1 cellular context compared by ENCODE assay signal in genomic region chr6:167140589-167141474, GRCh38.
A peak's percentile ranks its signal among the peaks of the same experiment; 100 is the strongest.
TF ChIP-seq lines count a peak whose summit lies in the region.

No MANE protein-coding gene starts in this region.

TF ChIP-seq in HepG2, 621 proteins besides CTCF, POLR2A, EP300 and RAD21 (continued from another document):
- peak; percentile 84 for TF ChIP-seq ZNF800 (CRISPR knock-in tag; IDR thresholded peaks at IDR 0.05)
- TF ChIP-seq ZKSCAN1 (IDR thresholded peaks at IDR 0.05; ENCODE audit: low read length), result no peak
- no peak for TF ChIP-seq MTA3 (CRISPR knock-in tag; IDR thresholded peaks at IDR 0.05)
- peak; percentile 47; the same call in 1 of the 2 replicates for TF ChIP-seq E2F1 (CRISPR knock-in tag; IDR thresholded peaks at IDR 0.05)
- peak; percentile 51; the same call in 1 of the 2 replicates for TF ChIP-seq HOMEZ (CRISPR knock-in tag; IDR thresholded peaks at IDR 0.05; ENCODE audit: low read depth)
- peak; percentile 12; the same call in 1 of the 2 replicates for TF ChIP-seq ZNF331 (CRISPR knock-in tag; IDR thresholded peaks at IDR 0.05)
- TF ChIP-seq ZSCAN20 (CRISPR knock-in tag; IDR thresholded peaks at IDR 0.05; ENCODE audit: borderline replicate concordance), result peak; percentile 16; the same call in 1 of the 2 replicates
- TF ChIP-seq ZNF383 (CRISPR knock-in tag; IDR thresholded peaks at IDR 0.05; ENCODE audit: borderline replicate concordance), result peak; percentile 68; the same call in 1 of the 2 replicates
- TF ChIP-seq ZNF263 (CRISPR knock-in tag; IDR thresholded peaks at IDR 0.05), result 0 out of 2 replicates have a peak, but pooled peaks have one; percentile 16
- TF ChIP-seq ARID5B (CRISPR knock-in tag; IDR thresholded peaks at IDR 0.05), result peak; percentile 85
- peak; percentile 54; the same call in 1 of the 2 replicates for TF ChIP-seq ZNF788 (CRISPR knock-in tag; IDR thresholded peaks at IDR 0.05; ENCODE audit: borderline replicate concordance)
- TF ChIP-seq TEAD3 (CRISPR knock-in tag; optimal IDR thresholded peaks at IDR 0.05; ENCODE audit: borderline replicate concordance), result peak; percentile 91
- 0 out of 2 replicates have a peak, but pooled peaks have one; percentile 65 for TF ChIP-seq ZNF550 (CRISPR knock-in tag; IDR thresholded peaks at IDR 0.05; ENCODE audit: borderline replicate concordance)
- TF ChIP-seq SIX1 (CRISPR knock-in tag; IDR thresholded peaks at IDR 0.05; ENCODE audit: borderline replicate concordance), result no peak
- no peak for TF ChIP-seq TIGD3 (CRISPR knock-in tag; IDR thresholded peaks at IDR 0.05; ENCODE audit: borderline replicate concordance)
- TF ChIP-seq KDM4B (CRISPR knock-in tag; IDR thresholded peaks at IDR 0.05), result no peak
- no peak; the same call in 1 of the 2 replicates for TF ChIP-seq HOXA5 (CRISPR knock-in tag; IDR thresholded peaks at IDR 0.05)
- peak; percentile 38; the same call in 1 of the 2 replicates for TF ChIP-seq ZFX (CRISPR knock-in tag; IDR thresholded peaks at IDR 0.05; ENCODE audit: low read depth)
- peak; percentile 97 for TF ChIP-seq GFI1 (CRISPR knock-in tag; IDR thresholded peaks at IDR 0.05; ENCODE audit: borderline replicate concordance)
- 0 out of 2 replicates have a peak, but pooled peaks have one; percentile 71 for TF ChIP-seq ZNF34 (CRISPR knock-in tag; IDR thresholded peaks at IDR 0.05; ENCODE audit: borderline replicate concordance)
- TF ChIP-seq SMAD1 (CRISPR knock-in tag; IDR thresholded peaks at IDR 0.05; ENCODE audit: borderline replicate concordance, low read depth), result no peak
- TF ChIP-seq PHF5A (CRISPR knock-in tag; IDR thresholded peaks at IDR 0.05; ENCODE audit: low read depth, unreplicated experiment), result no peak
- no peak for TF ChIP-seq PTBP1 (IDR thresholded peaks at IDR 0.05; ENCODE audit: low read depth, low read length, poor library complexity, severe bottlenecking)
- peak; percentile 67 for TF ChIP-seq XRCC5 (optimal IDR thresholded peaks at IDR 0.05; ENCODE audit: low read length)
- TF ChIP-seq HDAC2 (CRISPR knock-in tag; IDR thresholded peaks at IDR 0.05), result peak; percentile 68
- TF ChIP-seq TBX2 (CRISPR knock-in tag; IDR thresholded peaks at IDR 0.05; ENCODE audit: borderline replicate concordance), result 0 out of 2 replicates have a peak, but pooled peaks have one; percentile 17
- TF ChIP-seq RBFOX2 (IDR thresholded peaks at IDR 0.05; ENCODE audit: low read depth, low read length), result no peak
- no peak for TF ChIP-seq ZSCAN31 (CRISPR knock-in tag; IDR thresholded peaks at IDR 0.05; ENCODE audit: low read depth)
- no peak for TF ChIP-seq ZFP82 (CRISPR knock-in tag; IDR thresholded peaks at IDR 0.05; ENCODE audit: borderline replicate concordance)
